Comparison of ENCODE assay signal across 16 cellular contexts in the genomic region with DNA sequence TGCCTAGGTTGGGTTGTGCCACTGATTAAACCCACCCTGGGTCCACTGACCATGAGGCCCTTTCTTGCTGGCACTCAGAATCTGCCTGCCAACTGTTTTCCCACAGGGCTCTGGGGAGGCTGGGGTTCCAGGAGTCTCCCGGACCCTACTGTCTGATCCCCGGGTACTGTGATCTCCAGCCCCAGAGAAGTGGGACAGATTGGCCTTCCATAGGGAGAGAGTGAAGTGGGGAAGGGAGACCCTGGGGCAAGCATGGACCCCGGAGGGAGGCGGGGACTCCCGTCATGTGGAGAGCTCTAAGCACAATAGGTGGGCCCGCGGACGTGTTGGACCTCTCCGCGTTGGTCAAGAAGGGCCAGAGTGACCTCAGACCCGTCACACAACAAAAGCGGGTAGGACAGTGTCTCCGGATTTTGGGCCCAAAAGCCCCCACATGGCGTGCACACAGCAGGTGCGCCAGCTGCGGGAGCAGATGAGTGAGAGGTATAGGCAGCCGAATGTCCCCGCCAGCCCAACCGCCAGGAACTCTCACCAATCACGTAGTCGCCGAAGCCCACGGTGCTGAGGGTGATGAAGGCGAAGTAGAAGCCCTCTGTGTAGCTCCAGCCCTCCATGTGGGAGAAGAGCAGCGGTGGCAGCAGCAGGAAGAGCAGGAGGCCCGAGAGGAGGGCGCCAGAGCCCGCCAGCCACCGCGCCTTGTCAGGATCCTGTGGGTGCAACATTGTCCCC. TPM values are rescaled to one million over a fixed set of nuclear protein-coding genes. Genes with fewer than 3 reads are reported as not detected.
DNase-seq lines count a peak whose midpoint lies in the region; ATAC-seq and TF ChIP-seq lines count a peak whose summit lies in the region.
"Had no signal": no experiment of that assay in that cellular context is flagged by ENCODE, and none has a peak within 500 bp of the region (broad histone marks: within the 10 kb centered on the region; RNA-seq: fewer than 3 reads in every experiment).

No MANE protein-coding gene starts in this region.

- no peak overlapping the region for H3K27ac ChIP-seq in Panc1 (ENCODE audit: low read length)
- H3K27ac ChIP-seq: ascending aorta, SK-N-MC had no signal

- H3K27me3 ChIP-seq in Panc1 (ENCODE audit: control insufficient read depth, insufficient read depth, low read length) = peaks cover 2% of the 10 kb centered on the region; the same call in 1 of the 2 replicates
- H3K27me3 ChIP-seq: ascending aorta, tibial nerve had no signal

- TF ChIP-seq CTCF in Panc1 (IDR thresholded peaks at IDR 0.05) = peak; percentile 59
- peak; percentile 49 for TF ChIP-seq CTCF in glutamatergic neuron (IDR thresholded peaks at IDR 0.05; ENCODE audit: partially characterized antibody, unreplicated experiment)
- TF ChIP-seq CTCF in GM20000 (IDR thresholded peaks at IDR 0.05; ENCODE audit: extremely low read depth, missing control alignments) = no peak

- no peak overlapping the region for H3K4me3 Mint-ChIP-seq in activated CD8-positive, alpha-beta memory T cell treated with anti-CD3 and anti-CD28 coated beads, Interleukin-2, amount 10 ng/mL, durations not matched to agents 7 days and 5 days
- H3K4me3 Mint-ChIP-seq in glutamatergic neuron (ENCODE audit: unreplicated experiment) = no peak overlapping the region

- peak; percentile 8 for ATAC-seq in activated CD8-positive, alpha-beta memory T cell treated with anti-CD3 and anti-CD28 coated beads, Interleukin-2, amount 10 ng/mL, durations not matched to agents 7 days and 5 days
- ATAC-seq in Panc1 = peak; percentile 40; the same call in 1 of the 2 replicates
- peak; percentile 5 for ATAC-seq in stimulated activated naive CD8-positive, alpha-beta T cell treated with anti-CD3 and anti-CD28 coated beads, Interleukin-15, Interleukin-2, amounts not matched to agents 100 U/mL and 50 U/mL, for 24 hours
- ATAC-seq in HG03139 (IDR thresholded peaks at IDR 0.05; ENCODE audit: unreplicated experiment) = no peak

- no peaks in the 10 kb centered on the region for H3K4me1 ChIP-seq in Panc1 (ENCODE audit: control insufficient read depth, insufficient read depth, low read length)
- H3K4me1 ChIP-seq: ascending aorta had no signal

- H3K9me3 Mint-ChIP-seq in activated CD8-positive, alpha-beta memory T cell treated with anti-CD3 and anti-CD28 coated beads, Interleukin-2, amount 10 ng/mL, durations not matched to agents 7 days and 5 days (ENCODE audit: low read depth) = no peaks in the 10 kb centered on the region
- peaks cover 4% of the 10 kb centered on the region for H3K9me3 Mint-ChIP-seq in glutamatergic neuron (ENCODE audit: unreplicated experiment)

- no peaks in the 10 kb centered on the region for H3K9me3 ChIP-seq in Panc1 (ENCODE audit: control insufficient read depth, insufficient read depth, low read depth, low read length)
- H3K9me3 ChIP-seq: ascending aorta, tibial nerve had no signal

- POLR2A ChIA-PET in Panc1 (lab: Charles Lee) = interaction anchor here (0.6 kb wide), 1 partner anchor 150 kb away, joined by 3 read pairs; no protein-coding TSS in a partner anchor

- no peaks in the 10 kb centered on the region for H3K36me3 Mint-ChIP-seq in activated CD8-positive, alpha-beta memory T cell treated with anti-CD3 and anti-CD28 coated beads, Interleukin-2, amount 10 ng/mL, durations not matched to agents 7 days and 5 days
- H3K36me3 Mint-ChIP-seq in glutamatergic neuron (ENCODE audit: unreplicated experiment) = peaks cover 4% of the 10 kb centered on the region
- H3K36me3 Mint-ChIP-seq: CD4-positive, alpha-beta memory T cell had no signal

- H3K27me3 Mint-ChIP-seq in activated CD8-positive, alpha-beta memory T cell treated with anti-CD3 and anti-CD28 coated beads, Interleukin-2, amount 10 ng/mL, durations not matched to agents 7 days and 5 days = peaks cover 12% of the 10 kb centered on the region
- H3K27me3 Mint-ChIP-seq in glutamatergic neuron (ENCODE audit: unreplicated experiment) = peaks cover 9% of the 10 kb centered on the region

- in situ Hi-C loops in Panc1 (cut with HindIII; ENCODE audit: low pct_unique_long_range_greater_than_20kb, low sequenced_read_pairs) = no loop called here

- no peak overlapping the region for H3K27ac Mint-ChIP-seq in activated CD8-positive, alpha-beta memory T cell treated with anti-CD3 and anti-CD28 coated beads, Interleukin-2, amount 10 ng/mL, durations not matched to agents 7 days and 5 days
- H3K27ac Mint-ChIP-seq in glutamatergic neuron (ENCODE audit: unreplicated experiment) = no peak overlapping the region

- H3K36me3 ChIP-seq in Panc1 (ENCODE audit: control insufficient read depth, insufficient read depth, low read length) = no peaks in the 10 kb centered on the region
- H3K36me3 ChIP-seq: tibial nerve had no signal

- CTCF ChIA-PET in activated CD8-positive, alpha-beta memory T cell treated with anti-CD3 and anti-CD28 coated beads, Interleukin-2, amount 10 ng/mL, durations not matched to agents 7 days and 5 days (lab: Charles Lee) = interaction anchor here (0.7 to 13.4 kb wide), 42 partner anchors 9 to 431 kb away, joined by 3 to 306 read pairs (median 4); a partner anchor contains a TSS
- CTCF ChIA-PET in Panc1 (lab: Charles Lee) = interaction anchor here (0.8 to 1.6 kb wide), 4 partner anchors 113 to 151 kb away, joined by 3 to 5 read pairs (median 4); no protein-coding TSS in a partner anchor

- no TSS peak for BruUV-seq in Panc1 (replicated peaks; lab: Mats Ljungman, UMichigan)

- H3K4me3 ChIP-seq in Panc1 (ENCODE audit: low read depth in 2 of 2, low read length in 2 of 2) = no peak overlapping the region
- H3K4me3 ChIP-seq: GM12878, SK-N-MC had no signal

- intact Hi-C loops in Panc1 (cut with micrococcal nuclease; ENCODE audit: unreplicated experiment) = loop anchor here (1.0 to 10.0 kb wide), 2 partner anchors 59 to 137 kb away; no protein-coding TSS in a partner anchor

- H3K4me1 Mint-ChIP-seq in activated CD8-positive, alpha-beta memory T cell treated with anti-CD3 and anti-CD28 coated beads, Interleukin-2, amount 10 ng/mL, durations not matched to agents 7 days and 5 days = peaks cover 5% of the 10 kb centered on the region
- no peaks in the 10 kb centered on the region for H3K4me1 Mint-ChIP-seq in glutamatergic neuron (ENCODE audit: low read depth, unreplicated experiment)

- DNase-seq in activated CD8-positive, alpha-beta memory T cell treated with anti-CD3 and anti-CD28 coated beads, Interleukin-2, amount 10 ng/mL, durations not matched to agents 7 days and 5 days = peak; percentile 41
- no peak for DNase-seq in activated CD8-positive, alpha-beta memory T cell treated with anti-CD3 and anti-CD28 coated beads, Interleukin-2, amount 50 U/mL, for 4 hours
- DNase-seq in Panc1 (ENCODE audit: low read depth, low spot score) (no peak), glutamatergic neuron (no peak), GM20000 (ENCODE audit: low spot score) (no peak), cortex of kidney (lab: John Stamatoyannopoulos, UW) (no peak)
- DNase-seq in stimulated activated naive CD8-positive, alpha-beta T cell treated with anti-CD3 and anti-CD28 coated beads, Interleukin-15, Interleukin-2, amounts not matched to agents 100 U/mL and 50 U/mL, for 24 hours = no peak

RNA-seq across cellular contexts. Expression of a gene that starts 10.6 kb away (rescaled TPM):
- not detected for total RNA-seq in activated CD8-positive, alpha-beta memory T cell treated with anti-CD3 and anti-CD28 coated beads, Interleukin-2, amount 10 ng/mL, durations not matched to agents 7 days and 5 days
- total RNA-seq in Panc1 (2021; ENCODE audit: unreplicated experiment) = not detected
- polyA plus RNA-seq in Panc1 (2012; ENCODE audit: insufficient read length) = not detected
- total RNA-seq in glutamatergic neuron (ENCODE audit: unreplicated experiment) = not detected
- total RNA-seq: A172; ascending aorta; CD4-positive, alpha-beta memory T cell; GM12878; NCI-H460 had no signal
- polyA plus RNA-seq: CD4-positive, alpha-beta memory T cell; GM12878 had no signal

RNA-seq across cellular contexts. Expression of a gene that starts 18.9 kb away (rescaled TPM):
- total RNA-seq in activated CD8-positive, alpha-beta memory T cell treated with anti-CD3 and anti-CD28 coated beads, Interleukin-2, amount 10 ng/mL, durations not matched to agents 7 days and 5 days = not detected
- total RNA-seq in Panc1 (2021; ENCODE audit: unreplicated experiment) = not detected
- not detected for polyA plus RNA-seq in Panc1 (2012; ENCODE audit: insufficient read length)
- not detected for total RNA-seq in glutamatergic neuron (ENCODE audit: unreplicated experiment)
- total RNA-seq: A172; ascending aorta; CD4-positive, alpha-beta memory T cell; GM12878; NCI-H460; skeletal muscle tissue; tibial nerve had no signal
- polyA plus RNA-seq: CD4-positive, alpha-beta memory T cell; GM12878 had no signal
